In the genomic region with DNA sequence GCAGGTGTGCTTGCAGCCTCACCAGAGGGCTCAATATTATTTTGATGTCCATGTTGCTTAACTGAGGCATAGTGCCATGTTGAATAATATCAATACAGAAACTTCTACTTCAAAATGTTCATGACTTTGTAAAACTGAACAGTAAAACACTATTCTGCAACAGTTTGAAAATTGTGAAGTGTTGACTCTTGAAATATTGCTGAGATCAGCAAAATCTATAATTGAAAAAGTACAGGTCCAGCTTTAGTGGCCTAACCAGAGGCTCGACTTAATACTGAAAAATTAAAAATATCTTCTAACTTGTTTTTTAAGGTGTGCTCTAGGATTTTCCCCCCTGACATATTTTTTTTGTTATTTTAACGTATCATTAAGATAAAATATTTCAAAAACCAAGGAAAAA, we compare ENCODE assay signal across 7 cellular contexts.
"Had no signal": no experiment of that assay in that cellular context is flagged by ENCODE, and none has a peak within 500 bp of the region (broad histone marks: within the 10 kb centered on the region; RNA-seq: fewer than 3 reads in every experiment).

No MANE protein-coding gene starts in this region.

- H3K4me3 Mint-ChIP-seq: GM23338, H9, IgD-negative memory B cell had no signal

- H3K4me1 Mint-ChIP-seq: GM23338, IgD-negative memory B cell had no signal

- H3K27ac ChIP-seq: HL-60 had no signal

- H3K27me3 Mint-ChIP-seq: IgD-negative memory B cell had no signal

- DNase-seq: H9, HCEC 1CT, Kasumi-1, KG1 had no signal

- H3K36me3 Mint-ChIP-seq: IgD-negative memory B cell had no signal

- H3K4me2 ChIP-seq: GM23338 had no signal

- ATAC-seq: GM23338 had no signal

- H3K9me3 Mint-ChIP-seq: GM23338, IgD-negative memory B cell had no signal

- H2AFZ ChIP-seq: GM23338 had no signal

- H3K27ac Mint-ChIP-seq: GM23338, H9, IgD-negative memory B cell had no signal

- H3K4me3 ChIP-seq: GM23338 had no signal
